Comparison of ENCODE assay signal across 10 cellular contexts in the genomic region with DNA sequence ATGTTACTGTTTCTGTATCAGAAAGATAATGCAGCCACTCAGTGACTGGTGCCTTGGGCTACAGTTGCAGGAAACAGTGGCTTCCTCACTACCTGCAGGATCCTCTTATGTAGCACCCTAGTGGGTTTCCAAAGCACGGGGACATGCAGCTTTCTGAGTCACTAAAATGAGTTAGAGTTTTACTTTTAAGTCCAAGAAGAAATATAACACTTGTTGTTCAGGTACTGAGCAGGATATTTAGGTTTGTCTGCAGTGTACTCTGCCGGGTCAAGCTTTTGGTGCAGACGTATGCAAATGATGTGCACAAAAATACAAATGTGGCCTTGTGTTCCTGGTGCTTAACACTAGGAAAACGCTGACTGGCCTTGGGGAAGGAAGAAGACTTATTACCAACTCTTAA. TPM values are rescaled to one million over a fixed set of nuclear protein-coding genes. Genes with fewer than 3 reads are reported as not detected.
DNase-seq lines count a peak whose midpoint lies in the region; ATAC-seq and TF ChIP-seq lines count a peak whose summit lies in the region.
"Had no signal": no experiment of that assay in that cellular context is flagged by ENCODE, and none has a peak within 500 bp of the region (broad histone marks: within the 10 kb centered on the region; RNA-seq: fewer than 3 reads in every experiment).

No MANE protein-coding gene starts in this region.

- peaks cover 59% of the 10 kb centered on the region for H3K4me1 Mint-ChIP-seq in activated naive CD4-positive, alpha-beta T cell treated with anti-CD3 and anti-CD28 coated beads, Interleukin-2, amount 50 U/mL, for 24 hours

- H3K27ac ChIP-seq in SJCRH30 (peak overlapping the region; percentile 74), right atrium auricular region (peak overlapping the region; percentile 66 to 94), tibial nerve (peak overlapping the region; percentile 40 to 89 (median 72))

- H3K36me3 Mint-ChIP-seq in activated naive CD4-positive, alpha-beta T cell treated with anti-CD3 and anti-CD28 coated beads, Interleukin-2, amount 50 U/mL, for 24 hours: no peaks in the 10 kb centered on the region

- peak overlapping the region; percentile 14 for H3K4me3 ChIP-seq in SJCRH30
- peak overlapping the region in 1 of 2 donors; percentile 9 for H3K4me3 ChIP-seq in right atrium auricular region
- no peak overlapping the region for H3K4me3 ChIP-seq in tibial nerve

- WGBS in tibial nerve, 2 donors: 11 to 15% methylated on average over 4 of the region's 4 CpGs

- H3K27ac Mint-ChIP-seq in activated naive CD4-positive, alpha-beta T cell treated with anti-CD3 and anti-CD28 coated beads, Interleukin-2, amount 50 U/mL, for 24 hours: peak overlapping the region; percentile 84

- no peaks in the 10 kb centered on the region for H3K36me3 ChIP-seq in SJCRH30
- H3K36me3 ChIP-seq in right atrium auricular region: no peaks in the 10 kb centered on the region
- H3K36me3 ChIP-seq in tibial nerve: no peaks in the 10 kb centered on the region

- H3K4me1 ChIP-seq in SJCRH30 (peaks cover 72% of the 10 kb centered on the region), right atrium auricular region (peaks cover 0 to 89% of the 10 kb centered on the region in 2 donors), tibial nerve (peaks cover 14 to 100% (median 95%) of the 10 kb centered on the region in 4 donors)

- H3K27me3 ChIP-seq in SJCRH30 (no peaks in the 10 kb centered on the region), right atrium auricular region (no peaks in the 10 kb centered on the region), tibial nerve (no peaks in the 10 kb centered on the region)

- TF ChIP-seq CTCF in right atrium auricular region (IDR thresholded peaks at IDR 0.05) (no peak), tibial nerve (IDR thresholded peaks at IDR 0.05) (no peak)

- H3K27me3 Mint-ChIP-seq in activated naive CD4-positive, alpha-beta T cell treated with anti-CD3 and anti-CD28 coated beads, Interleukin-2, amount 50 U/mL, for 24 hours: no peaks in the 10 kb centered on the region

- H3K9me3 Mint-ChIP-seq in activated naive CD4-positive, alpha-beta T cell treated with anti-CD3 and anti-CD28 coated beads, Interleukin-2, amount 50 U/mL, for 24 hours: no peaks in the 10 kb centered on the region

- intact Hi-C loops in left colon (cut with DNase I, micrococcal nuclease): no loop called here

- peak overlapping the region; percentile 57 for H3K4me3 Mint-ChIP-seq in activated naive CD4-positive, alpha-beta T cell treated with anti-CD3 and anti-CD28 coated beads, Interleukin-2, amount 50 U/mL, for 24 hours

- ATAC-seq in left colon: no peak

- H3K9me3 ChIP-seq in SJCRH30 (replicated peaks): no peaks in the 10 kb centered on the region
- no peaks in the 10 kb centered on the region for H3K9me3 ChIP-seq in right atrium auricular region
- no peaks in the 10 kb centered on the region for H3K9me3 ChIP-seq in tibial nerve

- no peak for TF ChIP-seq EP300 in tibial nerve (IDR thresholded peaks at IDR 0.05)

- TF ChIP-seq POLR2A in tibial nerve (IDR thresholded peaks at IDR 0.05): no peak

- no peak for DNase-seq in activated naive CD4-positive, alpha-beta T cell treated with Interleukin-2 at 50 U/mL for 16 hours
- no peak for DNase-seq in SJCRH30
- no peak for DNase-seq in right atrium auricular region (ENCODE audit: low spot score)
- DNase-seq in tibial nerve (ENCODE audit: low spot score in 2 of 2): no peak
- DNase-seq in HT-29 (ENCODE audit: low spot score): no peak
- DNase-seq in OCI-M2 (lab: John Stamatoyannopoulos, UW; ENCODE audit: unreplicated experiment): no peak
- no peak for DNase-seq in left colon
- DNase-seq: effector CD4-positive, alpha-beta T cell; NCI-H510A had no signal

RNA-seq across cellular contexts. Expression of gene ACSS1, which starts 22.0 kb away (rescaled TPM):
- total RNA-seq in SJCRH30 (2014; rRNA removed; shearing (Covaris generic)): 11.5 and 13.0 TPM in 2 replicates
- 10 to 100 TPM; 25.6 to 26.4 TPM for total RNA-seq in right atrium auricular region
- 10 to 100 TPM; 38.5 to 55.5 (median 42.2) TPM for total RNA-seq in tibial nerve
- 39.9 and 47.0 TPM in 2 replicates for total RNA-seq in HT-29 (2014; rRNA removed; shearing (Covaris generic))
- total RNA-seq in left colon: 10 to 100 TPM; 37.8 to 43.6 TPM

RNA-seq across cellular contexts. Expression of gene APMAP, which starts 43.4 kb away (rescaled TPM):
- 103 and 107 TPM in 2 replicates for total RNA-seq in SJCRH30 (2014; rRNA removed; shearing (Covaris generic))
- total RNA-seq in right atrium auricular region: 10 to 100 TPM; 30.3 to 30.5 TPM
- total RNA-seq in tibial nerve: 10 to 100 TPM; 45.3 to 83.1 (median 54.1) TPM
- total RNA-seq in HT-29 (2014; rRNA removed; shearing (Covaris generic)): 92.6 and 93.8 TPM in 2 replicates
- 10 to 100 TPM; 44.5 to 53.4 TPM for total RNA-seq in left colon

RNA-seq across cellular contexts. Expression of gene VSX1, which starts 46.0 kb away (rescaled TPM):
- 0.06 and 0.10 TPM in 2 replicates for total RNA-seq in SJCRH30 (2014; rRNA removed; shearing (Covaris generic))
- total RNA-seq in right atrium auricular region: not detected
- not detected for total RNA-seq in tibial nerve
- total RNA-seq in HT-29 (2014; rRNA removed; shearing (Covaris generic)): not detected in 2 replicates
- not detected for total RNA-seq in left colon
